Comparison of ENCODE assay signal across 8 cellular contexts in genomic region chr1:27392778-27393635, GRCh38.
A peak's percentile ranks its signal among the peaks of the same experiment; 100 is the strongest.
DNase-seq lines count a peak whose midpoint lies in the region; ATAC-seq and TF ChIP-seq lines count a peak whose summit lies in the region.

No MANE protein-coding gene starts in this region.

- H2AFZ ChIP-seq in KMS-11 (ENCODE audit: low read depth) = peak overlapping the region; percentile 90

- H3K4me3 Mint-ChIP-seq in nephron progenitor cell = peak overlapping the region; percentile 85

- peak overlapping the region; percentile 69 for H3K9ac ChIP-seq in KMS-11

- H3K27me3 Mint-ChIP-seq in nephron progenitor cell (ENCODE audit: low read depth, poor library complexity) = peaks cover 22% of the 10 kb centered on the region

- no peaks in the 10 kb centered on the region for H3K79me2 ChIP-seq in KMS-11 (ENCODE audit: insufficient read depth, low read depth)

- CTCF ChIA-PET in GM10248 (lab: Yijun Ruan, JAX) = interaction anchor here (0.5 to 14.3 kb wide), 5 partner anchors 9 to 94 kb away, joined by 3 to 324 read pairs (median 4); no protein-coding TSS in a partner anchor

- POLR2A ChIA-PET in GM10248 (lab: Yijun Ruan, JAX) = no interaction called here

- no peaks in the 10 kb centered on the region for H3K36me3 Mint-ChIP-seq in nephron progenitor cell (ENCODE audit: low read depth)

- no peak for DNase-seq in GM10248 (ENCODE audit: extremely low spot score)
- no peak for DNase-seq in coronary artery (ENCODE audit: low spot score)
- no peak for DNase-seq in nephron progenitor cell
- no peak for DNase-seq in DMS 273 treated with DMSO at 0.1 percent for 48 hours (lab: John Stamatoyannopoulos, UW)

- ATAC-seq in GM21717 (IDR thresholded peaks at IDR 0.05; ENCODE audit: unreplicated experiment) (no peak), HG03135 (IDR thresholded peaks at IDR 0.05; ENCODE audit: unreplicated experiment) (no peak), HG02840 (IDR thresholded peaks at IDR 0.05; ENCODE audit: low FRiP score, unreplicated experiment) (no peak)

- H3K27me3 ChIP-seq in KMS-11 (ENCODE audit: insufficient read depth, low read depth) = no peaks in the 10 kb centered on the region; the same call in 1 of the 2 replicates

- H3K4me1 Mint-ChIP-seq in nephron progenitor cell = peaks cover 47% of the 10 kb centered on the region

- H3K27ac ChIP-seq in KMS-11 = no peak overlapping the region
- H3K27ac ChIP-seq in coronary artery = peak overlapping the region; percentile 19 to 54

- H3K4me2 ChIP-seq in KMS-11 = peak overlapping the region; percentile 96

- H4K20me1 ChIP-seq in KMS-11 (ENCODE audit: insufficient read depth) = no peaks in the 10 kb centered on the region

- H3K4me3 ChIP-seq in KMS-11 (IDR thresholded peaks at IDR 0.05; ENCODE audit: insufficient read depth, low read depth, low read length) (peak overlapping the region; percentile 48), coronary artery (peak overlapping the region; percentile 77)

- H3K27ac Mint-ChIP-seq in nephron progenitor cell = no peak overlapping the region

- no peaks in the 10 kb centered on the region for H3K36me3 ChIP-seq in KMS-11 (ENCODE audit: insufficient read depth)

- H3K4me1 ChIP-seq in KMS-11 (ENCODE audit: low read depth, poor library complexity, severe bottlenecking) = peaks cover 7% of the 10 kb centered on the region

- TF ChIP-seq CTCF in GM10248 (IDR thresholded peaks at IDR 0.05; ENCODE audit: control extremely low read depth, extremely low read depth, low read depth, missing control alignments) = peak; percentile 13
- peak; percentile 39; the same call in 1 of the 2 replicates for TF ChIP-seq CTCF in KMS-11 (conservative IDR thresholded peaks at IDR 0.05; ENCODE audit: low read depth, low read length)
- no peak for TF ChIP-seq CTCF in coronary artery (IDR thresholded peaks at IDR 0.05)
- TF ChIP-seq CTCF in nephron progenitor cell (IDR thresholded peaks at IDR 0.05) = no peak

- H3K9me3 Mint-ChIP-seq in nephron progenitor cell = no peaks in the 10 kb centered on the region

Comparison
In these comparisons a context has a peak if more than half of its experiments do, and no peak if none do; other contexts are left out.
1. CTCF ChIP-seq: peak in GM10248 (single experiment) and KMS-11 (single experiment); none in coronary artery (single experiment) and nephron progenitor cell (single experiment).